In the genomic region with DNA sequence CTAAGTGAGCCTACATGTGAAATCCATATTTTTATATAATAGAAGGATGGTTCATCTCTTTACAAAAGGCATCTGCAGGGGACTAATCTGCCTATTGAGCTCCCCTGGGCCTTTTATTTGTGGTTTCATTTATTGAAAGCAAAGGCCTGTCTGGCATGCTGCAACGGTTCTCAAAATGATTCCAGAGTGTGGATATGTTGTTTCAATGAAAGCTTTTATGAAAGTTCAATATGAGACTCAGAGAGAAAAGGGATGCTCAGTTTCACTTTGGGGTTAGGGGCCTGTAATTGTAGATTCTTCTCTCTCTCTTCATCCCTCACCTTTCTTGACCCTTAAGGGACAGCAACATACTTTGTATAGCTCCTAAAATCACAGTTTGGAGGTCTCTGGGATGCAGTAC, we compare ENCODE assay signal across 16 cellular contexts.
DNase-seq lines count a peak whose midpoint lies in the region; ATAC-seq and TF ChIP-seq lines count a peak whose summit lies in the region.
"Had no signal": no experiment of that assay in that cellular context is flagged by ENCODE, and none has a peak within 500 bp of the region (broad histone marks: within the 10 kb centered on the region; RNA-seq: fewer than 3 reads in every experiment).

No MANE protein-coding gene starts in this region.

- H3K9me3 ChIP-seq in HAP-1 = no peaks in the 10 kb centered on the region
- H3K9me3 ChIP-seq in MM.1S (replicated peaks; ENCODE audit: insufficient read depth, low read length) = no peaks in the 10 kb centered on the region
- H3K9me3 ChIP-seq in colonic mucosa = no peaks in the 10 kb centered on the region
- H3K9me3 ChIP-seq: esophagus squamous epithelium, left lung had no signal

- TF ChIP-seq CTCF in MM.1S (IDR thresholded peaks at IDR 0.05; ENCODE audit: low read length) (no peak), colonic mucosa (IDR thresholded peaks at IDR 0.05) (no peak), GM20000 (IDR thresholded peaks at IDR 0.05; ENCODE audit: extremely low read depth, missing control alignments) (no peak)

- peaks cover 9% of the 10 kb centered on the region; the same call in 1 of the 2 replicates for H3F3A ChIP-seq in MM.1S (ENCODE audit: insufficient read depth, low read length)

- H3K36me3 Mint-ChIP-seq in activated naive CD4-positive, alpha-beta T cell treated with anti-CD3 and anti-CD28 coated beads, Interleukin-2, amount 10 ng/mL, durations not matched to agents 7 days and 5 days = peaks cover 25% of the 10 kb centered on the region
- H3K36me3 Mint-ChIP-seq in activated naive CD4-positive, alpha-beta T cell treated with anti-CD3 and anti-CD28 coated beads for 36 hours (ENCODE audit: low read depth) = no peaks in the 10 kb centered on the region
- H3K36me3 Mint-ChIP-seq in stimulated activated memory B cell treated with anti-CD40 and anti-IgM and Interleukin-4, amounts not matched to agents 10 μg/mL and 1 μg/mL and 100 μg/mL, for 72 hours = peaks cover 5% of the 10 kb centered on the region

- CTCF ChIA-PET in activated naive CD4-positive, alpha-beta T cell treated with anti-CD3 and anti-CD28 coated beads, Interleukin-2, amount 10 ng/mL, durations not matched to agents 7 days and 5 days (lab: Charles Lee) = no interaction called here
- CTCF ChIA-PET in activated naive CD4-positive, alpha-beta T cell treated with anti-CD3 and anti-CD28 coated beads for 36 hours (lab: Charles Lee) = no interaction called here

- H3K27ac ChIP-seq in MM.1S (ENCODE audit: low read length) (no peak overlapping the region; the same call in 1 of the 2 replicates), colonic mucosa (no peak overlapping the region)
- H3K27ac ChIP-seq: coronary artery, esophagus squamous epithelium, hepatocyte, left lung had no signal

- H3K4me2 ChIP-seq in MM.1S (ENCODE audit: low read depth, low read length) = peak overlapping the region; percentile 14; the same call in 1 of the 2 replicates
- H3K4me2 ChIP-seq: hepatocyte had no signal

- H3K27me3 ChIP-seq in HAP-1 (ENCODE audit: low read depth) (no peaks in the 10 kb centered on the region), MM.1S (replicated peaks; ENCODE audit: insufficient read depth, low read length) (no peaks in the 10 kb centered on the region), colonic mucosa (no peaks in the 10 kb centered on the region)
- H3K27me3 ChIP-seq: esophagus squamous epithelium, hepatocyte, left lung had no signal

- H3K4me3 ChIP-seq in HAP-1 (no peak overlapping the region), MM.1S (ENCODE audit: low read length) (no peak overlapping the region), colonic mucosa (no peak overlapping the region)
- H3K4me3 ChIP-seq: coronary artery, esophagus squamous epithelium, hepatocyte, left lung had no signal

- no peak overlapping the region for H3K9ac ChIP-seq in MM.1S (ENCODE audit: low read length)
- no peak overlapping the region for H3K9ac ChIP-seq in colonic mucosa (ENCODE audit: low read depth in 2 of 2, low read length in 2 of 2)

- in situ Hi-C loops in HAP-1 (cut with MboI; ENCODE audit: low sequenced_read_pairs) = no loop called here

- no peaks in the 10 kb centered on the region for H3K27me3 Mint-ChIP-seq in activated naive CD4-positive, alpha-beta T cell treated with anti-CD3 and anti-CD28 coated beads, Interleukin-2, amount 10 ng/mL, durations not matched to agents 7 days and 5 days
- H3K27me3 Mint-ChIP-seq in activated naive CD4-positive, alpha-beta T cell treated with anti-CD3 and anti-CD28 coated beads for 36 hours (ENCODE audit: low read depth) = no peaks in the 10 kb centered on the region
- H3K27me3 Mint-ChIP-seq in stimulated activated memory B cell treated with anti-CD40 and anti-IgM and Interleukin-4, amounts not matched to agents 10 μg/mL and 1 μg/mL and 100 μg/mL, for 72 hours = no peaks in the 10 kb centered on the region

- no peak for DNase-seq in activated naive CD4-positive, alpha-beta T cell treated with anti-CD3 and anti-CD28 coated beads, Interleukin-2, amount 10 ng/mL, durations not matched to agents 7 days and 5 days
- DNase-seq in activated naive CD4-positive, alpha-beta T cell treated with anti-CD3 and anti-CD28 coated beads for 36 hours = no peak
- DNase-seq in HAP-1 (ENCODE audit: low spot score in 2 of 2) = peak; percentile 12 to 24
- no peak for DNase-seq in MM.1S
- DNase-seq in colonic mucosa = no peak
- DNase-seq in GM20000 (ENCODE audit: low spot score) = no peak
- DNase-seq in NCI-H187 (lab: John Stamatoyannopoulos, UW) = no peak
- DNase-seq: AML-193; amniotic stem cell; esophagus squamous epithelium; left lung; stimulated activated CD8-positive, alpha-beta memory T cell treated with anti-CD3 and anti-CD28 coated beads, Interleukin-4, amount 100 ng/mL, for 48 hours had no signal

- H3K4me1 ChIP-seq in HAP-1 (no peaks in the 10 kb centered on the region), MM.1S (ENCODE audit: low read length) (peaks cover 11% of the 10 kb centered on the region; the same call in 1 of the 2 replicates), colonic mucosa (no peaks in the 10 kb centered on the region)
- H3K4me1 ChIP-seq: esophagus squamous epithelium, left lung had no signal

- intact Hi-C loops in activated naive CD4-positive, alpha-beta T cell treated with anti-CD3 and anti-CD28 coated beads for 36 hours (cut with micrococcal nuclease) = no loop called here
- intact Hi-C loops in colonic mucosa (cut with DNase I) = no loop called here

- H3K4me3 Mint-ChIP-seq in activated naive CD4-positive, alpha-beta T cell treated with anti-CD3 and anti-CD28 coated beads, Interleukin-2, amount 10 ng/mL, durations not matched to agents 7 days and 5 days = peak overlapping the region; percentile 23
- H3K4me3 Mint-ChIP-seq in activated naive CD4-positive, alpha-beta T cell treated with anti-CD3 and anti-CD28 coated beads for 36 hours = no peak overlapping the region
- H3K4me3 Mint-ChIP-seq in stimulated activated memory B cell treated with anti-CD40 and anti-IgM and Interleukin-4, amounts not matched to agents 10 μg/mL and 1 μg/mL and 100 μg/mL, for 72 hours = no peak overlapping the region
- H3K4me3 Mint-ChIP-seq: nephron had no signal

- H3K9me3 Mint-ChIP-seq in activated naive CD4-positive, alpha-beta T cell treated with anti-CD3 and anti-CD28 coated beads, Interleukin-2, amount 10 ng/mL, durations not matched to agents 7 days and 5 days = peaks cover 7% of the 10 kb centered on the region
- H3K9me3 Mint-ChIP-seq in activated naive CD4-positive, alpha-beta T cell treated with anti-CD3 and anti-CD28 coated beads for 36 hours = no peaks in the 10 kb centered on the region
- H3K9me3 Mint-ChIP-seq in stimulated activated memory B cell treated with anti-CD40 and anti-IgM and Interleukin-4, amounts not matched to agents 10 μg/mL and 1 μg/mL and 100 μg/mL, for 72 hours = no peaks in the 10 kb centered on the region

- peaks cover 73% of the 10 kb centered on the region for H3K4me1 Mint-ChIP-seq in activated naive CD4-positive, alpha-beta T cell treated with anti-CD3 and anti-CD28 coated beads, Interleukin-2, amount 10 ng/mL, durations not matched to agents 7 days and 5 days
- peaks cover 34% of the 10 kb centered on the region for H3K4me1 Mint-ChIP-seq in activated naive CD4-positive, alpha-beta T cell treated with anti-CD3 and anti-CD28 coated beads for 36 hours (ENCODE audit: low read depth)
- peaks cover 47% of the 10 kb centered on the region for H3K4me1 Mint-ChIP-seq in stimulated activated memory B cell treated with anti-CD40 and anti-IgM and Interleukin-4, amounts not matched to agents 10 μg/mL and 1 μg/mL and 100 μg/mL, for 72 hours

- H4K20me1 ChIP-seq in MM.1S (ENCODE audit: insufficient read depth, low read length) = no peaks in the 10 kb centered on the region

- no peaks in the 10 kb centered on the region for H3K9me2 ChIP-seq in MM.1S (replicated peaks; ENCODE audit: insufficient read depth, low read length)

- H3K36me3 ChIP-seq in HAP-1 (replicated peaks) (no peaks in the 10 kb centered on the region), MM.1S (replicated peaks; ENCODE audit: insufficient read depth, low read length) (no peaks in the 10 kb centered on the region), colonic mucosa (no peaks in the 10 kb centered on the region)
- H3K36me3 ChIP-seq: esophagus squamous epithelium, left lung had no signal

- H3K79me2 ChIP-seq in MM.1S (ENCODE audit: low read length) = no peaks in the 10 kb centered on the region
- H3K79me2 ChIP-seq: hepatocyte had no signal

- peak overlapping the region; percentile 98 for H3K27ac Mint-ChIP-seq in activated naive CD4-positive, alpha-beta T cell treated with anti-CD3 and anti-CD28 coated beads, Interleukin-2, amount 10 ng/mL, durations not matched to agents 7 days and 5 days
- no peak overlapping the region for H3K27ac Mint-ChIP-seq in activated naive CD4-positive, alpha-beta T cell treated with anti-CD3 and anti-CD28 coated beads for 36 hours
- H3K27ac Mint-ChIP-seq in stimulated activated memory B cell treated with anti-CD40 and anti-IgM and Interleukin-4, amounts not matched to agents 10 μg/mL and 1 μg/mL and 100 μg/mL, for 72 hours = peak overlapping the region; percentile 40
- H3K27ac Mint-ChIP-seq: nephron had no signal

- no peak for ATAC-seq in stimulated activated memory B cell treated with anti-CD40 and anti-IgM and Interleukin-4, amounts not matched to agents 10 μg/mL and 1 μg/mL and 100 μg/mL, for 72 hours
- ATAC-seq: left lung had no signal

- no peak overlapping the region for H2AFZ ChIP-seq in MM.1S (ENCODE audit: low read length)
- H2AFZ ChIP-seq: hepatocyte had no signal

Comparison
In these comparisons a context has a peak if more than half of its experiments do, and no peak if none do; other contexts are left out.
1. DNase-seq: peak in HAP-1 (2 of 2); none in activated naive CD4-positive, alpha-beta T cell treated with anti-CD3 and anti-CD28 coated beads, Interleukin-2, amount 10 ng/mL, durations not matched to agents 7 days and 5 days (single experiment), activated naive CD4-positive, alpha-beta T cell treated with anti-CD3 and anti-CD28 coated beads for 36 hours (single experiment), MM.1S (single experiment), colonic mucosa (single experiment), GM20000 (single experiment) and NCI-H187 (0 of 2).